1 cellular context compared by ENCODE assay signal in the genomic region with DNA sequence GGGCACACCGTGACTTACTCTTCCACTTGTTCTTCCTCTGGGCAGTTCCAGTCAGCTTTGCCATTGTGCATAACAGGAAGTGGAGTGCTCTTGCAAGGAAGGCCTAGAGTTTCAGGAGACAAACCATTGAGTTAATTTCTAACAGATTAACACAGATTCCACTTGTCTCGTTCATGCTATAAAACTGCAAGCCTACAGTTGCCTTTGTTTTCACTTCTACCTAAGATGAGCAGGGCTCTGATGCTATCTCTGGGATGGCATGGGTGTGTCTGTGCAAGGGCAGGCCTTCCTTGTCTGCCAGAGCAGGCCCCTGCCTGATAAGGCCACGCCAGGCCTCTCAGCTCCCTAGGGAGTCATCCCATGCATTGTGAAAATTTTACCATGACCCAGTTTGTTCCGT.
TF ChIP-seq lines count a peak whose summit lies in the region.

No MANE protein-coding gene starts in this region.

TF ChIP-seq in A549, 52 proteins besides CTCF, POLR2A, EP300 and RAD21 (continued from another document):
- TF ChIP-seq, protein P1, sequence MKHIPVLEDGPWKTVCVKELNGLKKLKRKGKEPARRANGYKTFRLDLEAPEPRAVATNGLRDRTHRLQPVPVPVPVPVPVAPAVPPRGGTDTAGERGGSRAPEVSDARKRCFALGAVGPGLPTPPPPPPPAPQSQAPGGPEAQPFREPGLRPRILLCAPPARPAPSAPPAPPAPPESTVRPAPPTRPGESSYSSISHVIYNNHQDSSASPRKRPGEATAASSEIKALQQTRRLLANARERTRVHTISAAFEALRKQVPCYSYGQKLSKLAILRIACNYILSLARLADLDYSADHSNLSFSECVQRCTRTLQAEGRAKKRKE (CRISPR knock-in tag; IDR thresholded peaks at IDR 0.05; ENCODE audit: low read depth), result no peak
- TF ChIP-seq USF2 (IDR thresholded peaks at IDR 0.05) (no peak), TP53 (CRISPR knock-in tag; IDR thresholded peaks at IDR 0.05) (no peak)
